ENCODE assay signal across 20 cellular contexts in the genomic region with DNA sequence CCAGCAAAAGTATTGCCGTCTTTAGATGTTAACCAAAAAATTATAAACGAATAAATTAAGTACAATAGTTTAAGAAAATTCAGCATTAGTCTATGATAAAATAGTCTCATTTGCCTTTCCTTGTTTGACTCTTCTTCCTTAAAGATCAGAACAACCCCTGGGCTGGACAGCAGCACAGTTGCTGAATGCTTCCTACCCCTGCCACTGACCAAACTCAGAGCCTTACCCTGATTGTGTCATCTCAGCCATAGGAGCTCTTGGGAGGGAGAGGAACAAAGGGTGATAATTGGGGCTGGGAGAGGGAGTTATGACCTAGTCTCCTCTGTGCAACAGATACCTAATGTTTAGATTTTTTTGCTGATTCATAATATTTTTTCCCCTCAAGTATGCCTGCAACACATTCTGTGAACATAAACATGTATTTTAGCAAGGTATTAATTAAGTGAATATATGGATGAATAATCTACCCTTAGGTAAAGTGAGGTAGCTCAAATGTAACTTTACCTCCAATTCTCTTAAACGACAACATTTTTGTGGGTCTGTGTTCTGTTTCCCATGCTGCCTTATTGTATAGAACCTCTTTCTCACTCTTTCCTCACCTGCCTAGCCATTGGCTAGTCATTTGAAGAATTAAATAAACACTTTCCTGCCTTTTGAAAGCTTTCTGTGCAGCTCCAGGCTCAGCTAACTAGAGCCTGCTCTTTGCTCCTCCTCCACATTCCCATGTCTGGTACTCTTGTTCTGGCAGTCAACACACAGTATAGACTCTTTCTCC. TPM values are rescaled to one million over a fixed set of nuclear protein-coding genes. Genes with fewer than 3 reads are reported as not detected.
DNase-seq lines count a peak whose midpoint lies in the region; ATAC-seq, FAIRE-seq and TF ChIP-seq lines count a peak whose summit lies in the region.
"Had no signal": no experiment of that assay in that cellular context is flagged by ENCODE, and none has a peak within 500 bp of the region (broad histone marks: within the 10 kb centered on the region; RNA-seq: fewer than 3 reads in every experiment).

No MANE protein-coding gene starts in this region.

- POLR2A ChIA-PET in A549 (lab: Yijun Ruan, JAX), result no interaction called here
- POLR2A ChIA-PET in HEK293 (lab: Yijun Ruan, JAX), result no interaction called here
- POLR2A ChIA-PET in WTC11 (lab: Charles Lee), result no interaction called here

- CTCF ChIA-PET in A549 (lab: Yijun Ruan, JAX), result interaction anchor here (0.8 to 1.6 kb wide), 2 partner anchors 16 to 27 kb away, joined by 3 to 4 read pairs; no protein-coding TSS in a partner anchor
- CTCF ChIA-PET in HEK293 (lab: Yijun Ruan, JAX), result interaction anchor here (0.7 kb wide), 1 partner anchor 33 kb away, joined by 3 read pairs; no protein-coding TSS in a partner anchor
- CTCF ChIA-PET in WTC11 (lab: Charles Lee), result interaction anchor here (1.4 to 1.7 kb wide), 2 partner anchors 53 to 356 kb away, joined by 3 to 5 read pairs; no protein-coding TSS in a partner anchor

- no peaks in the 10 kb centered on the region for H3K27me3 ChIP-seq in HAP-1 (ENCODE audit: low read depth)
- H3K27me3 ChIP-seq: BE2C, SJCRH30 had no signal

- H3K9me3 ChIP-seq in A549 (no peaks in the 10 kb centered on the region), HEK293 (ENCODE audit: control insufficient read depth, insufficient read depth, low read depth, low read length) (no peaks in the 10 kb centered on the region), HAP-1 (no peaks in the 10 kb centered on the region)
- H3K9me3 ChIP-seq: BE2C, SJCRH30 had no signal

- no peak for TF ChIP-seq RAD21 in A549 (conservative IDR thresholded peaks at IDR 0.05 in 1 of 2, IDR thresholded peaks at IDR 0.05 in 1 of 2)

- no peak overlapping the region for H3K27ac Mint-ChIP-seq in WTC11

- H3K4me3 ChIP-seq in A549 (no peak overlapping the region), HEK293 (ENCODE audit: low read depth, low read length) (no peak overlapping the region), HAP-1 (no peak overlapping the region)
- H3K4me3 ChIP-seq: SJCRH30 had no signal

- no peak overlapping the region for H3K4me2 ChIP-seq in A549

- no peaks in the 10 kb centered on the region for H3K4me1 ChIP-seq in A549
- no peaks in the 10 kb centered on the region for H3K4me1 ChIP-seq in HEK293 (ENCODE audit: control insufficient read depth, insufficient read depth, low read length)
- no peaks in the 10 kb centered on the region for H3K4me1 ChIP-seq in HAP-1
- H3K4me1 ChIP-seq: BE2C, SJCRH30 had no signal

- TF ChIP-seq CTCF in A549 (IDR thresholded peaks at IDR 0.05) (no peak), HEK293 (tag by site-specific recombination; IDR thresholded peaks at IDR 0.05) (no peak), WTC11 (IDR thresholded peaks at IDR 0.05) (no peak)

- no peak for TF ChIP-seq POLR2A in A549 (IDR thresholded peaks at IDR 0.05; ENCODE audit: low read length)

- DNase-seq in A549 (ENCODE audit: low read depth in 1 of 2, low spot score in 1 of 2) (no peak), WTC11 (ENCODE audit: low spot score) (no peak), iPS-NIHi7 (ENCODE audit: extremely low spot score) (peak; percentile 26), HAP-1 (ENCODE audit: low spot score in 2 of 2) (no peak), T1000 (lab: John Stamatoyannopoulos, UW) (no peak), COR-L47 (lab: John Stamatoyannopoulos, UW) (no peak)
- DNase-seq: BE2C, H7, KBM-7, MM.1S, NCI-H1092, NCI-H1436, NCI-H187 treated with DMSO at 0.1 percent for 48 hours, NCI-H2107, NCI-H524, SJCRH30 had no signal

- no peak for TF ChIP-seq EP300 in A549 (IDR thresholded peaks at IDR 0.05)

- peaks cover 4% of the 10 kb centered on the region; the same call in 1 of the 2 replicates for H3K36me3 Mint-ChIP-seq in WTC11

- no peaks in the 10 kb centered on the region; the same call in 1 of the 2 replicates for H3K27me3 Mint-ChIP-seq in WTC11 (ENCODE audit: low read depth)

- H3K36me3 ChIP-seq in HEK293 (ENCODE audit: control insufficient read depth in 2 of 2, insufficient read depth in 1 of 2, low read length in 2 of 2) (no peaks in the 10 kb centered on the region), HAP-1 (replicated peaks) (no peaks in the 10 kb centered on the region)
- H3K36me3 ChIP-seq: BE2C, SJCRH30 had no signal

- no peak overlapping the region for H3K4me3 Mint-ChIP-seq in WTC11

- WGBS in A549 (ENCODE audit: missing lambda C conversion rate), result 84% methylated on average over 3 of the region's 3 CpGs

- in situ Hi-C loops in HAP-1 (cut with MboI; ENCODE audit: low sequenced_read_pairs), result no loop called here

- H3K27ac ChIP-seq in A549, result no peak overlapping the region
- no peak overlapping the region for H3K27ac ChIP-seq in HEK293 (ENCODE audit: extremely low read depth, low read depth, low read length)
- H3K27ac ChIP-seq: SJCRH30 had no signal

- H3K4me1 Mint-ChIP-seq in WTC11, result no peaks in the 10 kb centered on the region

- no peak for FAIRE-seq in A549 (lab: Jason Lieb, UNC)
- FAIRE-seq: A204.1, RCC 7860 had no signal

- H3K9me3 Mint-ChIP-seq in WTC11, result no peaks in the 10 kb centered on the region

- no peak for ATAC-seq in A549
- peak; percentile 55 for ATAC-seq in WTC11
- no peak for ATAC-seq in HG03432 (IDR thresholded peaks at IDR 0.05; ENCODE audit: unreplicated experiment)

TF ChIP-seq in A549, 52 proteins besides CTCF, POLR2A, EP300 and RAD21:
- peak; percentile 65 for TF ChIP-seq MAFK (IDR thresholded peaks at IDR 0.05; ENCODE audit: partially characterized antibody)
- TF ChIP-seq FOSL2 (IDR thresholded peaks at IDR 0.05), result no peak
- no peak for TF ChIP-seq FOSL2 (CRISPR knock-in tag; IDR thresholded peaks at IDR 0.05)
TF ChIP-seq in A549: peak in this region for 1.

TF ChIP-seq in HEK293, 187 proteins besides CTCF, POLR2A, EP300 and RAD21 (continues in another document):
- TF ChIP-seq, protein P1, sequence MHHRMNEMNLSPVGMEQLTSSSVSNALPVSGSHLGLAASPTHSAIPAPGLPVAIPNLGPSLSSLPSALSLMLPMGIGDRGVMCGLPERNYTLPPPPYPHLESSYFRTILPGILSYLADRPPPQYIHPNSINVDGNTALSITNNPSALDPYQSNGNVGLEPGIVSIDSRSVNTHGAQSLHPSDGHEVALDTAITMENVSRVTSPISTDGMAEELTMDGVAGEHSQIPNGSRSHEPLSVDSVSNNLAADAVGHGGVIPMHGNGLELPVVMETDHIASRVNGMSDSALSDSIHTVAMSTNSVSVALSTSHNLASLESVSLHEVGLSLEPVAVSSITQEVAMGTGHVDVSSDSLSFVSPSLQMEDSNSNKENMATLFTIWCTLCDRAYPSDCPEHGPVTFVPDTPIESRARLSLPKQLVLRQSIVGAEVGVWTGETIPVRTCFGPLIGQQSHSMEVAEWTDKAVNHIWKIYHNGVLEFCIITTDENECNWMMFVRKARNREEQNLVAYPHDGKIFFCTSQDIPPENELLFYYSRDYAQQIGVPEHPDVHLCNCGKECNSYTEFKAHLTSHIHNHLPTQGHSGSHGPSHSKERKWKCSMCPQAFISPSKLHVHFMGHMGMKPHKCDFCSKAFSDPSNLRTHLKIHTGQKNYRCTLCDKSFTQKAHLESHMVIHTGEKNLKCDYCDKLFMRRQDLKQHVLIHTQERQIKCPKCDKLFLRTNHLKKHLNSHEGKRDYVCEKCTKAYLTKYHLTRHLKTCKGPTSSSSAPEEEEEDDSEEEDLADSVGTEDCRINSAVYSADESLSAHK (tag by site-specific recombination; IDR thresholded peaks at IDR 0.05), result no peak

TF ChIP-seq in WTC11, 78 proteins besides CTCF, POLR2A, EP300 and RAD21 (continues in another document):
- TF ChIP-seq, protein P2, sequence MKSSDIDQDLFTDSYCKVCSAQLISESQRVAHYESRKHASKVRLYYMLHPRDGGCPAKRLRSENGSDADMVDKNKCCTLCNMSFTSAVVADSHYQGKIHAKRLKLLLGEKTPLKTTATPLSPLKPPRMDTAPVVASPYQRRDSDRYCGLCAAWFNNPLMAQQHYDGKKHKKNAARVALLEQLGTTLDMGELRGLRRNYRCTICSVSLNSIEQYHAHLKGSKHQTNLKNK (CRISPR knock-in tag; IDR thresholded peaks at IDR 0.05), result no peak
- TF ChIP-seq IRF2 (CRISPR knock-in tag; IDR thresholded peaks at IDR 0.05; ENCODE audit: borderline replicate concordance, low read depth) (no peak), NFYB (CRISPR knock-in tag; conservative IDR thresholded peaks at IDR 0.05; ENCODE audit: low read depth) (no peak), NFATC4 (CRISPR knock-in tag; IDR thresholded peaks at IDR 0.05) (no peak)
- TF ChIP-seq, protein P3, sequence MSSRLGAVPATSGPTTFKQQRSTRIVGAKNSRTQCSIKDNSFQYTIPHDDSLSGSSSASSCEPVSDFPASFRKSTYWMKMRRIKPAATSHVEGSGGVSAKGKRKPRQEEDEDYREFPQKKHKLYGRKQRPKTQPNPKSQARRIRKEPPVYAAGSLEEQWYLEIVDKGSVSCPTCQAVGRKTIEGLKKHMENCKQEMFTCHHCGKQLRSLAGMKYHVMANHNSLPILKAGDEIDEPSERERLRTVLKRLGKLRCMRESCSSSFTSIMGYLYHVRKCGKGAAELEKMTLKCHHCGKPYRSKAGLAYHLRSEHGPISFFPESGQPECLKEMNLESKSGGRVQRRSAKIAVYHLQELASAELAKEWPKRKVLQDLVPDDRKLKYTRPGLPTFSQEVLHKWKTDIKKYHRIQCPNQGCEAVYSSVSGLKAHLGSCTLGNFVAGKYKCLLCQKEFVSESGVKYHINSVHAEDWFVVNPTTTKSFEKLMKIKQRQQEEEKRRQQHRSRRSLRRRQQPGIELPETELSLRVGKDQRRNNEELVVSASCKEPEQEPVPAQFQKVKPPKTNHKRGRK (CRISPR knock-in tag; IDR thresholded peaks at IDR 0.05; ENCODE audit: borderline replicate concordance), result no peak

RNA-seq across cellular contexts. Expression of gene FGGY, which starts 46.1 kb away (rescaled TPM):
- polyA plus RNA-seq in A549 (2011; rRNA removed) (4.8 and 5.1 TPM in 2 replicates), A549 (2017; fragmentation: RNase III; extraction: RNeasy Plus Mini Kit Qiagen cat#74134 plus additional on column Dnase treatment) (2.9 to 4.0 TPM (median 3.0 TPM) in 3 replicates)
- 2.1 and 2.6 TPM in 2 replicates for polyA plus RNA-seq in A549 (2012; cell fraction: cytosol; rRNA removed)
- polyA plus RNA-seq in A549 (2012; cell fraction: nucleus; rRNA removed), result 1.7 and 2.1 TPM in 2 replicates
- 12.4 and 16.4 TPM in 2 replicates for polyA minus RNA-seq in A549 (2011; rRNA and poly(A)+ RNA removed)
- 12.0 to 23.2 TPM (median 17.8 TPM) in 3 replicates for total RNA-seq in WTC11 (2021)
